In genomic region chr6:25277401-25277800, GRCh38 we compare ENCODE assay signal across 32 cellular contexts. TPM values are rescaled to one million over a fixed set of nuclear protein-coding genes. Genes with fewer than 3 reads are reported as not detected.
A peak's percentile ranks its signal among the peaks of the same experiment; 100 is the strongest.
DNase-seq lines count a peak whose midpoint lies in the region; ATAC-seq, FAIRE-seq and TF ChIP-seq lines count a peak whose summit lies in the region.
"Had no signal": no experiment of that assay in that cellular context is flagged by ENCODE, and none has a peak within 500 bp of the region (broad histone marks: within the 10 kb centered on the region; RNA-seq: fewer than 3 reads in every experiment).

No MANE protein-coding gene starts in this region.

- H3K79me2 ChIP-seq in Loucy (ENCODE audit: insufficient read depth, low read length) = peaks cover 22% of the 10 kb centered on the region

- H3K4me2 ChIP-seq in A549 = peak overlapping the region; percentile 83; the same call in 2 of the 3 replicates
- peak overlapping the region; percentile 96 for H3K4me2 ChIP-seq in Loucy (ENCODE audit: low read depth, low read length, poor library complexity, severe bottlenecking)

- H3K9ac ChIP-seq in Loucy (ENCODE audit: low read depth, low read length, poor library complexity, severe bottlenecking) = peak overlapping the region; percentile 71

- no peaks in the 10 kb centered on the region for H3K27me3 Mint-ChIP-seq in activated naive CD8-positive, alpha-beta T cell treated with anti-CD3 and anti-CD28 coated beads for 36 hours

- POLR2A ChIA-PET in A549 (lab: Yijun Ruan, JAX) = no interaction called here

- no peak for TF ChIP-seq RAD21 in A549 (conservative IDR thresholded peaks at IDR 0.05 in 1 of 2, IDR thresholded peaks at IDR 0.05 in 1 of 2)

- no peak for TF ChIP-seq POLR2A in A549 (IDR thresholded peaks at IDR 0.05; ENCODE audit: low read length)

- TF ChIP-seq CTCF in A549 (IDR thresholded peaks at IDR 0.05) = no peak
- TF ChIP-seq CTCF in Loucy (conservative IDR thresholded peaks at IDR 0.05; ENCODE audit: low read length) = no peak
- TF ChIP-seq CTCF in BE2C (IDR thresholded peaks at IDR 0.05; ENCODE audit: low read depth, low read length) = no peak

- H3K27ac Mint-ChIP-seq in activated naive CD8-positive, alpha-beta T cell treated with anti-CD3 and anti-CD28 coated beads for 36 hours = no peak overlapping the region
- H3K27ac Mint-ChIP-seq: activated CD4-positive, alpha-beta T cell treated with anti-CD3 and anti-CD28 coated beads, Interleukin-2, amount 10 ng/mL, durations not matched to agents 24 days and 14 days; natural killer cell had no signal

- H3K9me3 ChIP-seq in A549 = no peaks in the 10 kb centered on the region
- H3K9me3 ChIP-seq in Loucy (ENCODE audit: insufficient read depth, low read depth, low read length) = no peaks in the 10 kb centered on the region
- no peaks in the 10 kb centered on the region for H3K9me3 ChIP-seq in BE2C
- H3K9me3 ChIP-seq: gastroesophageal sphincter, mucosa of descending colon, pancreas had no signal

- no peaks in the 10 kb centered on the region for H3K9me2 ChIP-seq in Loucy (replicated peaks; ENCODE audit: low read depth, low read length)

- H3K36me3 ChIP-seq in Loucy (ENCODE audit: insufficient read depth, low read length) = no peaks in the 10 kb centered on the region
- H3K36me3 ChIP-seq in BE2C = no peaks in the 10 kb centered on the region
- H3K36me3 ChIP-seq: gastroesophageal sphincter, pancreas, WERI-Rb-1 had no signal

- peak overlapping the region; percentile 11; the same call in 1 of the 2 replicates for H2AFZ ChIP-seq in Loucy (ENCODE audit: low read length)

- H3K4me1 Mint-ChIP-seq in activated naive CD8-positive, alpha-beta T cell treated with anti-CD3 and anti-CD28 coated beads for 36 hours = peaks cover 40% of the 10 kb centered on the region

- peaks cover 4% of the 10 kb centered on the region; the same call in 1 of the 2 replicates for H3F3A ChIP-seq in Loucy (ENCODE audit: low read depth)

- peaks cover 10% of the 10 kb centered on the region for H3K36me3 Mint-ChIP-seq in activated naive CD8-positive, alpha-beta T cell treated with anti-CD3 and anti-CD28 coated beads for 36 hours
- H3K36me3 Mint-ChIP-seq: natural killer cell had no signal

- FAIRE-seq in A549 (lab: Jason Lieb, UNC) = no peak
- FAIRE-seq: GM12891, H54, pancreas had no signal

- DNase-seq in A549 (ENCODE audit: low read depth in 1 of 2, low spot score in 1 of 2) (no peak), midbrain (lab: John Stamatoyannopoulos, UW) (peak; percentile 27), BE2C (no peak)
- DNase-seq in activated naive CD8-positive, alpha-beta T cell treated with anti-CD3 and anti-CD28 coated beads for 36 hours = no peak
- DNase-seq in effector CD8-positive, alpha-beta T cell (lab: John Stamatoyannopoulos, UW) = no peak
- DNase-seq: activated CD4-positive, alpha-beta T cell treated with anti-CD3 and anti-CD28 coated beads, Interleukin-2, amount 10 ng/mL, durations not matched to agents 24 days and 14 days; activated CD8-positive, alpha-beta memory T cell treated with anti-CD3 and anti-CD28 coated beads for 24 hours; activated gamma-delta T cell; activated T-cell treated with anti-CD3 and anti-CD28 coated beads, Interleukin-2, amount 50 U/mL, for 1 hour; AML-193; CD8-positive, alpha-beta memory T cell; cerebellar nuclear complex; left cardiac atrium; mucosa of descending colon; MV-4-11; natural killer cell; NCI-H146; NCI-H2107; NCI-H345; pancreas; retina; stimulated activated naive CD4-positive, alpha-beta T cell treated with Interleukin-2 at 50 U/mL for 16 hours; SW 1271 had no signal

- H3K27ac ChIP-seq in A549 = no peak overlapping the region
- H3K27ac ChIP-seq: WERI-Rb-1 had no signal

- CTCF ChIA-PET in A549 (lab: Yijun Ruan, JAX) = interaction anchor here (0.7 to 3.8 kb wide), 5 partner anchors 11 to 213 kb away, joined by 3 to 21 read pairs (median 10); no protein-coding TSS in a partner anchor

- peaks cover 1% of the 10 kb centered on the region for H3K9me3 Mint-ChIP-seq in activated naive CD8-positive, alpha-beta T cell treated with anti-CD3 and anti-CD28 coated beads for 36 hours
- H3K9me3 Mint-ChIP-seq: activated CD4-positive, alpha-beta T cell treated with anti-CD3 and anti-CD28 coated beads, Interleukin-2, amount 10 ng/mL, durations not matched to agents 24 days and 14 days; CD8-positive, alpha-beta memory T cell; natural killer cell had no signal

- TF ChIP-seq EP300 in A549 (IDR thresholded peaks at IDR 0.05) = no peak

- H3K27me3 ChIP-seq in Loucy (ENCODE audit: insufficient read depth, low read length, poor library complexity, severe bottlenecking) = no peaks in the 10 kb centered on the region
- no peaks in the 10 kb centered on the region for H3K27me3 ChIP-seq in BE2C
- H3K27me3 ChIP-seq: pancreas had no signal

- ATAC-seq in A549 (no peak), GM19467 (IDR thresholded peaks at IDR 0.05; ENCODE audit: unreplicated experiment) (no peak), HG03469 (IDR thresholded peaks at IDR 0.05; ENCODE audit: unreplicated experiment) (no peak)
- ATAC-seq: gastroesophageal sphincter, left cardiac atrium, mucosa of descending colon, natural killer cell, pancreas had no signal

- peaks cover 20% of the 10 kb centered on the region for H3K4me1 ChIP-seq in A549
- H3K4me1 ChIP-seq in Loucy (ENCODE audit: insufficient read depth, low read length, poor library complexity, severe bottlenecking) = peaks cover 44% of the 10 kb centered on the region
- peaks cover 7% of the 10 kb centered on the region for H3K4me1 ChIP-seq in BE2C

- no peak overlapping the region for H3K4me3 ChIP-seq in A549
- H3K4me3 ChIP-seq in Loucy (ENCODE audit: low read length, poor library complexity, severe bottlenecking) = no peak overlapping the region
- no peak overlapping the region for H3K4me3 ChIP-seq in BE2C (ENCODE audit: low read depth, low read length)
- H3K4me3 ChIP-seq: gastroesophageal sphincter, lung, mucosa of descending colon, skin epidermis had no signal

- no peaks in the 10 kb centered on the region for H4K20me1 ChIP-seq in Loucy (ENCODE audit: insufficient read depth, low read length, poor library complexity, severe bottlenecking)

- H3K4me3 Mint-ChIP-seq in activated naive CD8-positive, alpha-beta T cell treated with anti-CD3 and anti-CD28 coated beads for 36 hours = peak overlapping the region; percentile 89

TF ChIP-seq in A549, 52 proteins besides CTCF, POLR2A, EP300 and RAD21:
- no peak for TF ChIP-seq HOXB5 (CRISPR knock-in tag; IDR thresholded peaks at IDR 0.05)
- TF ChIP-seq ZFP36 (IDR thresholded peaks at IDR 0.05; ENCODE audit: borderline replicate concordance, partially characterized antibody) = no peak
- TF ChIP-seq, protein P1, sequence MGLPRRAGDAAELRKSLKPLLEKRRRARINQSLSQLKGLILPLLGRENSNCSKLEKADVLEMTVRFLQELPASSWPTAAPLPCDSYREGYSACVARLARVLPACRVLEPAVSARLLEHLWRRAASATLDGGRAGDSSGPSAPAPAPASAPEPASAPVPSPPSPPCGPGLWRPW (IDR thresholded peaks at IDR 0.05) = no peak
- TF ChIP-seq FOXS1 (CRISPR knock-in tag; IDR thresholded peaks at IDR 0.05) = no peak

RNA-seq across cellular contexts. Expression of gene CARMIL1, which starts 1.8 kb away (rescaled TPM):
- polyA plus RNA-seq in A549 (2011; rRNA removed) (11.8 and 16.1 TPM in 2 replicates), A549 (2017; fragmentation: RNase III; extraction: RNeasy Plus Mini Kit Qiagen cat#74134 plus additional on column Dnase treatment) (9.0 to 11.5 TPM (median 10.8 TPM) in 3 replicates)
- 3.1 and 3.2 TPM in 2 replicates for polyA plus RNA-seq in A549 (2012; cell fraction: cytosol; rRNA removed)
- 1.8 and 3.5 TPM in 2 replicates for polyA plus RNA-seq in A549 (2012; cell fraction: nucleus; rRNA removed)
- 12.3 and 14.6 TPM in 2 replicates for polyA minus RNA-seq in A549 (2011; rRNA and poly(A)+ RNA removed)
- total RNA-seq in activated naive CD8-positive, alpha-beta T cell treated with anti-CD3 and anti-CD28 coated beads for 36 hours = 1 to 10 TPM; 7.1 to 8.1 TPM
- polyA plus RNA-seq in BE2C (2012; ENCODE audit: insufficient read depth, insufficient read length, low read depth) = 6.3 TPM
- polyA plus RNA-seq: CD8-positive, alpha-beta memory T cell had no signal
